Comparison of ENCODE assay signal across 22 cellular contexts in genomic region chr13:20462921-20463320, GRCh38.
"Had no signal": no experiment of that assay in that cellular context is flagged by ENCODE, and none has a peak within 500 bp of the region (broad histone marks: within the 10 kb centered on the region; RNA-seq: fewer than 3 reads in every experiment).

No MANE protein-coding gene starts in this region.

- H3K27ac Mint-ChIP-seq: activated CD4-positive, alpha-beta T cell treated with anti-CD3 and anti-CD28 coated beads for 36 hours; activated naive CD4-positive, alpha-beta T cell treated with anti-CD3 and anti-CD28 coated beads, Interleukin-2, amount 50 U/mL, for 24 hours; activated T-cell treated with anti-CD3 and anti-CD28 coated beads, Interleukin-2, amount 50 U/mL, for 24 hours; IgD-negative memory B cell had no signal

- H3K36me3 ChIP-seq: ascending aorta had no signal

- H3K4me3 Mint-ChIP-seq: activated CD4-positive, alpha-beta T cell treated with anti-CD3 and anti-CD28 coated beads for 36 hours; activated CD8-positive, alpha-beta T cell treated with anti-CD3 and anti-CD28 coated beads, Interleukin-2, amount 10 ng/mL, durations not matched to agents 7 days and 5 days; activated naive CD4-positive, alpha-beta T cell treated with anti-CD3 and anti-CD28 coated beads, Interleukin-2, amount 50 U/mL, for 24 hours; activated T-cell treated with anti-CD3 and anti-CD28 coated beads, Interleukin-2, amount 50 U/mL, for 24 hours; activated T-helper 1 cell treated with anti-CD3 and anti-CD28 coated beads, Interleukin-12 subunit alpha, Interleukin-12 subunit beta, Interleukin-2, Interleukin-4 antibody, amounts not matched to agents 30 ng/mL and 10 ng/mL and 1 ng/mL, durations not matched to agents 14 hours and 24 hours and 36 hours; central memory CD8-positive, alpha-beta T cell; IgD-negative memory B cell had no signal

- DNase-seq: activated CD4-positive, alpha-beta T cell treated with anti-CD3 and anti-CD28 coated beads for 36 hours; activated CD4-positive, alpha-beta T cell treated with anti-CD3 and anti-CD28 coated beads, Interleukin-2, amount 50 U/mL, for 1 hour; activated CD8-positive, alpha-beta T cell treated with anti-CD3 and anti-CD28 coated beads, Interleukin-2, amount 10 ng/mL, durations not matched to agents 7 days and 5 days; activated effector memory CD4-positive, alpha-beta T cell treated with Interleukin-2 at 50 U/mL for 16 hours; activated naive CD4-positive, alpha-beta T cell; activated T-cell treated with anti-CD3 and anti-CD28 coated beads, Interleukin-2, amount 50 U/mL, for 24 hours; body of pancreas; NCI-H1105; NCI-H1436 treated with DMSO at 0.1 percent for 48 hours; NCI-H187 treated with DMSO at 0.1 percent for 48 hours; NCI-H2081 treated with DMSO at 0.1 percent for 48 hours; NCI-H446; NCI-H524; T-helper 1 cell had no signal

- ATAC-seq: activated CD4-positive, alpha-beta T cell treated with anti-CD3 and anti-CD28 coated beads for 36 hours; activated CD8-positive, alpha-beta T cell treated with anti-CD3 and anti-CD28 coated beads, Interleukin-2, amount 10 ng/mL, durations not matched to agents 7 days and 5 days; body of pancreas had no signal

- H3K27ac ChIP-seq: ascending aorta, body of pancreas, KMS-11, VCaP had no signal

- H3K9me3 Mint-ChIP-seq: activated naive CD4-positive, alpha-beta T cell treated with anti-CD3 and anti-CD28 coated beads, Interleukin-2, amount 50 U/mL, for 24 hours; activated T-cell treated with anti-CD3 and anti-CD28 coated beads, Interleukin-2, amount 50 U/mL, for 24 hours; activated T-helper 1 cell treated with anti-CD3 and anti-CD28 coated beads, Interleukin-12 subunit alpha, Interleukin-12 subunit beta, Interleukin-2, Interleukin-4 antibody, amounts not matched to agents 30 ng/mL and 10 ng/mL and 1 ng/mL, durations not matched to agents 14 hours and 24 hours and 36 hours; central memory CD8-positive, alpha-beta T cell had no signal

- H3K9me3 ChIP-seq: ascending aorta, body of pancreas had no signal

- H3K36me3 Mint-ChIP-seq: activated naive CD4-positive, alpha-beta T cell treated with anti-CD3 and anti-CD28 coated beads, Interleukin-2, amount 50 U/mL, for 24 hours had no signal

- H3K4me1 ChIP-seq: ascending aorta had no signal

- H3K27me3 ChIP-seq: ascending aorta, body of pancreas had no signal

- H3K4me3 ChIP-seq: ascending aorta, body of pancreas, SK-N-MC had no signal

- H3K27me3 Mint-ChIP-seq: activated CD4-positive, alpha-beta T cell treated with anti-CD3 and anti-CD28 coated beads for 36 hours; activated naive CD4-positive, alpha-beta T cell treated with anti-CD3 and anti-CD28 coated beads, Interleukin-2, amount 50 U/mL, for 24 hours; activated T-cell treated with anti-CD3 and anti-CD28 coated beads, Interleukin-2, amount 50 U/mL, for 24 hours; central memory CD8-positive, alpha-beta T cell had no signal
